8 cellular contexts compared by ENCODE assay signal in the genomic region with DNA sequence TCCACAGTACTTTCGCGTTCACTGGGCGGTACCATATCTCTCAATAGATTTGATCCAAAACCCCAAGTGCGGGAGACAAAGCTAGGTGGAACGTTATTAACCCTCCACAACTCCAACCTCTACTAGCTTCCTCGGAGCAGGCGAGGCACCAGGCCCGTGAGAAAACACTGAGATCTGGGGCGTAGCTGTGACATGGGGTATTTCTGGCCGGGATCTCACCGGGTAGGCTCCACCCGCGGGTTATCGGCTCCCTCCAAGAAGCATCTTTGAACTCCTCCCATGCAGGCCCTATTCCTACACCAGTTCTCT. TPM values are rescaled to one million over a fixed set of nuclear protein-coding genes. Genes with fewer than 3 reads are reported as not detected.
DNase-seq lines count a peak whose midpoint lies in the region; ATAC-seq and TF ChIP-seq lines count a peak whose summit lies in the region.

No MANE protein-coding gene starts in this region.

- H3K27me3 Mint-ChIP-seq in activated B cell treated with CpG ODN at 0.5 μM for 24 hours: peaks cover 3% of the 10 kb centered on the region

- intact Hi-C loops in activated B cell treated with CpG ODN at 0.5 μM for 24 hours (cut with micrococcal nuclease) (loop anchor here (1.0 to 5.0 kb wide), 9 partner anchors 12 to 1990 kb away; partner anchors contain the start of genes MAN2A1, STARD4, TMEM232 and WDR36), gastrocnemius medialis (cut with DNase I; ENCODE audit: low total_unique reads) (loop anchor here (2.0 to 10.0 kb wide), 5 partner anchors 354 to 1994 kb away; partner anchors contain the start of genes FER, NREP and WDR36)

- H3K9me3 Mint-ChIP-seq in activated B cell treated with CpG ODN at 0.5 μM for 24 hours: no peaks in the 10 kb centered on the region

- H3K4me3 ChIP-seq in AG09309 (ENCODE audit: control insufficient read depth, low read depth, low read length): peak overlapping the region; percentile 96
- peak overlapping the region; percentile 81 for H3K4me3 ChIP-seq in cardiac muscle cell
- peak overlapping the region; percentile 83 to 100 (median 95) for H3K4me3 ChIP-seq in gastrocnemius medialis

- in situ Hi-C loops in gastrocnemius medialis (cut with MboI; ENCODE audit: low sequenced_read_pairs in 4 of 4): loop anchor here in 1 of 4 donors (25.0 kb wide), 2 partner anchors 349 to 1424 kb away; partner anchors contain the start of gene WDR36

- CTCF ChIA-PET in activated B cell treated with CpG ODN at 0.5 μM for 24 hours (lab: Charles Lee): interaction anchor here (2.0 kb wide), 1 partner anchor 18 kb away, joined by 6 read pairs; no protein-coding TSS in a partner anchor

- H3K4me1 ChIP-seq in cardiac muscle cell (ENCODE audit: low read depth) (no peaks in the 10 kb centered on the region), gastrocnemius medialis (peaks cover 10 to 16% of the 10 kb centered on the region in 2 donors)

- H3K36me3 ChIP-seq in cardiac muscle cell (no peaks in the 10 kb centered on the region), gastrocnemius medialis (no peaks in the 10 kb centered on the region)

- DNase-seq in AG09309 (ENCODE audit: low read depth) (no peak), activated B cell treated with CpG ODN at 0.5 μM for 24 hours (no peak), cardiac muscle cell (ENCODE audit: low read depth in 1 of 2, low spot score in 1 of 2) (no peak), gastrocnemius medialis (no peak), SKM-1 treated with dmso at 0.1 percent for 144 hours (lab: John Stamatoyannopoulos, UW; ENCODE audit: unreplicated experiment) (no peak), NCI-H1092 treated with DMSO at 0.1 percent for 48 hours (lab: John Stamatoyannopoulos, UW) (no peak)

- peak overlapping the region; percentile 97 for H3K4me3 Mint-ChIP-seq in activated B cell treated with CpG ODN at 0.5 μM for 24 hours

- peaks cover 21% of the 10 kb centered on the region for H3K4me1 Mint-ChIP-seq in activated B cell treated with CpG ODN at 0.5 μM for 24 hours

- TF ChIP-seq POLR2A in gastrocnemius medialis (IDR thresholded peaks at IDR 0.05): no peak

- POLR2A ChIA-PET in activated B cell treated with CpG ODN at 0.5 μM for 24 hours (lab: Charles Lee): interaction anchor here (0.8 to 2.5 kb wide), 8 partner anchors 12 to 1423 kb away, joined by 3 to 8 read pairs (median 6); partner anchors contain the start of genes MAN2A1, PJA2, STARD4 and TMEM232

- H3K36me3 Mint-ChIP-seq in activated B cell treated with CpG ODN at 0.5 μM for 24 hours (ENCODE audit: low read depth): peaks cover 11% of the 10 kb centered on the region

- H3K27ac Mint-ChIP-seq in activated B cell treated with CpG ODN at 0.5 μM for 24 hours: peak overlapping the region; percentile 96

- H3K27ac ChIP-seq in cardiac muscle cell: peak overlapping the region; percentile 69
- peak overlapping the region; percentile 88 to 93 (median 91) for H3K27ac ChIP-seq in gastrocnemius medialis

- no peak for TF ChIP-seq CTCF in AG09309 (IDR thresholded peaks at IDR 0.05; ENCODE audit: control insufficient read depth, insufficient read depth, low read depth, low read length, missing control alignments)
- no peak for TF ChIP-seq CTCF in activated B cell treated with CpG ODN at 0.5 μM for 24 hours (IDR thresholded peaks at IDR 0.05)
- TF ChIP-seq CTCF in cardiac muscle cell (IDR thresholded peaks at IDR 0.05; ENCODE audit: low read depth, low read length): no peak
- TF ChIP-seq CTCF in gastrocnemius medialis (IDR thresholded peaks at IDR 0.05 in 4 of 5, conservative IDR thresholded peaks at IDR 0.05 in 1 of 5): no peak

- H3K27me3 ChIP-seq in cardiac muscle cell (peaks cover 4% of the 10 kb centered on the region), gastrocnemius medialis (peaks cover 0 to 2% (median 0%) of the 10 kb centered on the region in 3 donors)

- ATAC-seq in GM18907 (IDR thresholded peaks at IDR 0.05; ENCODE audit: unreplicated experiment): peak; percentile 72
- ATAC-seq in HG03060 (IDR thresholded peaks at IDR 0.05; ENCODE audit: low read depth, unreplicated experiment): peak; percentile 31
- ATAC-seq in activated B cell treated with CpG ODN at 0.5 μM for 24 hours (ENCODE audit: low read depth): peak; percentile 71
- peak; percentile 61 to 64 for ATAC-seq in gastrocnemius medialis

- H3K9me3 ChIP-seq in cardiac muscle cell (ENCODE audit: low read depth) (no peaks in the 10 kb centered on the region), gastrocnemius medialis (no peaks in the 10 kb centered on the region)

RNA-seq across cellular contexts. Expression of gene SLC25A46, which starts 0.3 kb away (rescaled TPM):
- 39.9 and 42.2 TPM in 2 replicates for total RNA-seq in activated B cell treated with CpG ODN at 0.5 μM for 24 hours
- total RNA-seq in cardiac muscle cell: 40.4 and 54.1 TPM in 2 replicates
- polyA plus RNA-seq in cardiac muscle cell: 27.2 and 32.1 TPM in 2 replicates
- total RNA-seq in gastrocnemius medialis: 100 to 1,000 TPM in 2 of 4 donors, 10 to 100 TPM in 2; 71.5 to 114 (median 99.7) TPM

RNA-seq across cellular contexts. Expression of gene TMEM232, which starts 12.0 kb away (rescaled TPM):
- total RNA-seq in activated B cell treated with CpG ODN at 0.5 μM for 24 hours: 2.8 and 3.0 TPM in 2 replicates
- 2.9 and 7.0 TPM in 2 replicates for total RNA-seq in cardiac muscle cell
- 2.5 and 5.0 TPM in 2 replicates for polyA plus RNA-seq in cardiac muscle cell
- total RNA-seq in gastrocnemius medialis: under 1 TPM in 1 of 4 donors, not detected in 3; 0.82 TPM
